Comparison of ENCODE assay signal across 26 cellular contexts in the genomic region with DNA sequence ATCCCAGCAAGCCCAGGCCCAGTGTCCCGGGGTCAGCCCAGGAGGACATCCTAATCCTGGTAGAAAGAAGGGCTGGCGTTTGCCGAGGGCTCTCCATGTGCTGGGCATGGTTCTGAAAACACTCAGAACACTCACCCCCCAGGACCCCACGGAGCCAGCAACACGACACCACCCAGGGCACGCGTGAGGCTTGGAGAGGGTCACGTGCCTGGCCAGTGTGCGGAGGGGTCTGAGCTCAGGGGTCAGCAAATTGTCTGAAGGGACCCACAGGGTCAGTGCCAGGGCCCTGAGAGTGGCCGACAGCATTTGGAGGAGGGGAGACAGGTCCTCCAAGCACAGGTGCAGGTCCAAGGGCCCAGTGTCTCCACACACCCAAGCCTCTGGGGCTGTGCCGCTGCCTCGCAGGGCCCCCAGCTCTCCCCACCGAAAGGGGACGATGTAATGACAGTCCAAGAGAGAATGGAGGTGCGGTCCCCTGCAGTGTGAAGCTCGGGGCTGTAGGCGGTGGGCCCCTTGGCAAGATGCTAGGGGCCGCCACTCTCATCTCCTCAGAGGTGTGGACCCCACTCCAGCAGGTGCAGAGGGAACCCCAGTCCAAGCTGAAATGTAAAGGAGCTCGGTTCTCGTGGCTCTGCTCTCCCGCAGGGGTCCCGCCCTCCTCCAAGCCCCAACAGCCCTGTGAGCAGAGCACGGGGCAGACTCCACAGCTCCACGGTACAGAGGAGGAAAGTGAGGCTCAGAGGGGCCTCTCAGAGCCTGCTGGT. TPM values are rescaled to one million over a fixed set of nuclear protein-coding genes. Genes with fewer than 3 reads are reported as not detected.
"Had no signal": no experiment of that assay in that cellular context is flagged by ENCODE, and none has a peak within 500 bp of the region (broad histone marks: within the 10 kb centered on the region; RNA-seq: fewer than 3 reads in every experiment).

No MANE protein-coding gene starts in this region.

- H3K9me3 ChIP-seq: MG63, SJCRH30, SK-N-SH had no signal

- H3K27me3 ChIP-seq: MG63, SJCRH30 had no signal

- H3K4me2 ChIP-seq: SK-N-SH had no signal

- H3K4me1 ChIP-seq: SJCRH30 had no signal

- H3K36me3 Mint-ChIP-seq: activated naive CD8-positive, alpha-beta T cell; brain had no signal

- H3K9ac ChIP-seq: SK-N-SH had no signal

- ATAC-seq: activated CD4-positive, CD25-positive, alpha-beta regulatory T cell treated with anti-CD3 and anti-CD28 coated beads, Interleukin-2, amount 50 U/mL, for 24 hours; activated CD8-positive, alpha-beta T cell treated with anti-CD3 and anti-CD28 coated beads for 36 hours; Panc1 had no signal

- H3K27ac ChIP-seq: SJCRH30 had no signal

- DNase-seq: activated CD4-positive, alpha-beta T cell treated with anti-CD3 and anti-CD28 coated beads for 4 hours; activated CD8-positive, alpha-beta memory T cell treated with anti-CD3 and anti-CD28 coated beads, Interleukin-2, amount 50 U/mL, for 4 hours; activated CD8-positive, alpha-beta T cell treated with anti-CD3 and anti-CD28 coated beads for 36 hours; activated naive CD4-positive, alpha-beta T cell treated with anti-CD3 and anti-CD28 coated beads for 36 hours; activated T-cell treated with anti-CD3 and anti-CD28 coated beads, Interleukin-2, amount 50 U/mL, for 1 hour; amygdala; MG63; NCI-H1105; NCI-H1436; NCI-H1694 treated with DMSO at 0.1 percent for 48 hours; NCI-H2029 treated with DMSO at 0.1 percent for 48 hours; NCI-H510A treated with DMSO at 0.1 percent for 48 hours; NCI-H69; NK-92 treated with Interleukin-12 subunit alpha and Interleukin-12 subunit beta, amount 100 ng/mL, for 24 hours; OCI-M1; Right ventricle myocardium superior; RPMI8226; SJCRH30; SK-N-SH; T-helper 1 cell had no signal

- H3K27ac Mint-ChIP-seq: activated CD8-positive, alpha-beta T cell treated with anti-CD3 and anti-CD28 coated beads for 36 hours; activated naive CD4-positive, alpha-beta T cell treated with anti-CD3 and anti-CD28 coated beads for 36 hours; activated naive CD8-positive, alpha-beta T cell; T-helper 2 cell treated with Interferon-gamma antibody and Interleukin-4, amounts not matched to agents 5 μg/mL and 100 μg/mL, for 36 hours had no signal

- H3K4me3 ChIP-seq: MG63, SJCRH30 had no signal

- H3K4me3 Mint-ChIP-seq: activated CD8-positive, alpha-beta T cell treated with anti-CD3 and anti-CD28 coated beads for 36 hours; activated naive CD4-positive, alpha-beta T cell treated with anti-CD3 and anti-CD28 coated beads for 36 hours; activated naive CD8-positive, alpha-beta T cell; T-helper 2 cell treated with Interferon-gamma antibody and Interleukin-4, amounts not matched to agents 5 μg/mL and 100 μg/mL, for 36 hours had no signal

- H3K36me3 ChIP-seq: MG63, SJCRH30 had no signal

- H3K9me3 Mint-ChIP-seq: activated CD8-positive, alpha-beta T cell treated with anti-CD3 and anti-CD28 coated beads for 36 hours; activated naive CD4-positive, alpha-beta T cell treated with anti-CD3 and anti-CD28 coated beads for 36 hours; brain; T-helper 2 cell treated with Interferon-gamma antibody and Interleukin-4, amounts not matched to agents 5 μg/mL and 100 μg/mL, for 36 hours had no signal

RNA-seq across cellular contexts. Expression of a gene that starts 7.8 kb away (rescaled TPM):
- total RNA-seq: activated CD8-positive, alpha-beta T cell treated with anti-CD3 and anti-CD28 coated beads for 36 hours; activated naive CD4-positive, alpha-beta T cell treated with anti-CD3 and anti-CD28 coated beads for 36 hours; astrocyte; Right ventricle myocardium superior; SJCRH30 had no signal
- polyA plus RNA-seq: SK-N-SH had no signal
